In the genomic region with DNA sequence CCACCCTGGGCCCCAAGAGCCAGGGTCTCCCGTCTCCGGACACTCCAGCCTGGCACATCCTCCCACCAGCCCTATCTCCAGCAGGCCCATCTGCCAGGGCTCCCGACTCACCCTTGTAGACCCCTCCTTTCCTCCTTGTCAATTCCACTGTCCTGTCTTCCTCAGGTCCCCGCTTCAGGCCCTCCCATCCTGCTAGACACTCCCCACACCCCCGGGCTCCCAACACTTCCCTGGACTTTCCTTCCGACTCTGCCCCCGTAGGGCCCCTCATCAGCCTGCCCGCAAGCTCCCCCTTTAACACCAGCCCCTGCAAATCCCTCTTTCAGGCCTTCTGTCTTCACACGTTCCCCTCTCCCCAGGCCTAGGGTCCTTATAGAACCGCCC, we compare ENCODE assay signal across 7 cellular contexts. TPM values are rescaled to one million over a fixed set of nuclear protein-coding genes. Genes with fewer than 3 reads are reported as not detected.
DNase-seq lines count a peak whose midpoint lies in the region; ATAC-seq and TF ChIP-seq lines count a peak whose summit lies in the region.
"Had no signal": no experiment of that assay in that cellular context is flagged by ENCODE, and none has a peak within 500 bp of the region (broad histone marks: within the 10 kb centered on the region; RNA-seq: fewer than 3 reads in every experiment).

No MANE protein-coding gene starts in this region.

- peaks cover 0 to 47% (median 0%) of the 10 kb centered on the region in 3 donors for H3K36me3 ChIP-seq in esophagus squamous epithelium
- no peaks in the 10 kb centered on the region for H3K36me3 ChIP-seq in thoracic aorta

- TF ChIP-seq CTCF in esophagus squamous epithelium (IDR thresholded peaks at IDR 0.05) (no peak), thoracic aorta (IDR thresholded peaks at IDR 0.05) (no peak)

- no peak for ATAC-seq in activated T-cell treated with anti-CD3 and anti-CD28 coated beads, Interleukin-2, amount 50 U/mL, for 4 hours
- ATAC-seq in thoracic aorta (ENCODE audit: insufficient number of reproducible peaks, low FRiP score, low read depth): no peak
- ATAC-seq in activated CD4-positive, CD25-positive, alpha-beta regulatory T cell treated with anti-CD3 and anti-CD28 coated beads, Interleukin-2, amount 50 U/mL, for 24 hours: no peak

- no peaks in the 10 kb centered on the region for H3K36me3 Mint-ChIP-seq in activated T-cell treated with anti-CD3 and anti-CD28 coated beads, Interleukin-2, amount 50 U/mL, for 4 hours (ENCODE audit: insufficient read depth)

- peaks cover 7 to 29% (median 12%) of the 10 kb centered on the region in 3 donors for H3K4me1 ChIP-seq in esophagus squamous epithelium
- peaks cover 0 to 8% of the 10 kb centered on the region in 2 donors for H3K4me1 ChIP-seq in thoracic aorta (ENCODE audit: control insufficient read depth in 1 of 2, low read depth in 2 of 2)

- H3K9me3 ChIP-seq in esophagus squamous epithelium (no peaks in the 10 kb centered on the region), thoracic aorta (no peaks in the 10 kb centered on the region)

- peak overlapping the region; percentile 10 to 68 (median 40) for H3K4me3 ChIP-seq in esophagus squamous epithelium
- peak overlapping the region; percentile 84 for H3K4me3 ChIP-seq in thoracic aorta

- peak overlapping the region in 3 of 4 donors; percentile 48 to 61 (median 51) for H3K27ac ChIP-seq in esophagus squamous epithelium
- peak overlapping the region in 1 of 2 donors; percentile 89 for H3K27ac ChIP-seq in thoracic aorta

- WGBS in esophagus squamous epithelium, 2 donors: 38 to 68% methylated on average over 8 to 10 of the region's 10 CpGs

- no peaks in the 10 kb centered on the region for H3K27me3 Mint-ChIP-seq in activated T-cell treated with anti-CD3 and anti-CD28 coated beads, Interleukin-2, amount 50 U/mL, for 4 hours (ENCODE audit: low read depth)

- TF ChIP-seq POLR2A in esophagus squamous epithelium (IDR thresholded peaks at IDR 0.05): no peak

- intact Hi-C loops in esophagus squamous epithelium (cut with DNase I): no loop called here

- H3K4me1 Mint-ChIP-seq in activated T-cell treated with anti-CD3 and anti-CD28 coated beads, Interleukin-2, amount 50 U/mL, for 4 hours (ENCODE audit: low read depth): peaks cover 16% of the 10 kb centered on the region

- no peaks in the 10 kb centered on the region for H3K9me3 Mint-ChIP-seq in activated T-cell treated with anti-CD3 and anti-CD28 coated beads, Interleukin-2, amount 50 U/mL, for 4 hours

- DNase-seq in activated T-cell treated with anti-CD3 and anti-CD28 coated beads, Interleukin-2, amount 50 U/mL, for 4 hours: no peak
- DNase-seq in activated T-cell treated with anti-CD3 and anti-CD28 coated beads, Interleukin-2, amount 50 U/mL, for 48 hours: no peak
- DNase-seq in esophagus squamous epithelium (lab: John Stamatoyannopoulos, UW) (no peak), thoracic aorta (ENCODE audit: low spot score) (no peak), NCI-H748 treated with DMSO at 0.1 percent for 48 hours (lab: John Stamatoyannopoulos, UW) (no peak)
- DNase-seq: SHP77 had no signal

- H3K27me3 ChIP-seq in esophagus squamous epithelium: no peaks in the 10 kb centered on the region
- H3K27me3 ChIP-seq in thoracic aorta (replicated peaks; ENCODE audit: insufficient read depth): no peaks in the 10 kb centered on the region

- peak overlapping the region; percentile 83 for H3K4me3 Mint-ChIP-seq in activated T-cell treated with anti-CD3 and anti-CD28 coated beads, Interleukin-2, amount 50 U/mL, for 4 hours

RNA-seq across cellular contexts. Expression of gene PRAF2, which starts 1.1 kb away (rescaled TPM):
- total RNA-seq in activated T-cell treated with anti-CD3 and anti-CD28 coated beads, Interleukin-2, amount 50 U/mL, for 4 hours: 10 to 100 TPM; 10.5 to 12.7 (median 11.4) TPM
- 1 to 10 TPM; 2.3 to 9.5 (median 5.9) TPM for total RNA-seq in esophagus squamous epithelium
- 10 to 100 TPM; 24.0 to 25.7 TPM for total RNA-seq in thoracic aorta

RNA-seq across cellular contexts. Expression of gene WDR45, which starts 7.0 kb away (rescaled TPM):
- 10 to 100 TPM; 31.0 to 37.9 (median 36.5) TPM for total RNA-seq in activated T-cell treated with anti-CD3 and anti-CD28 coated beads, Interleukin-2, amount 50 U/mL, for 4 hours
- total RNA-seq in esophagus squamous epithelium (10 to 100 TPM; 30.1 to 78.0 (median 37.0) TPM), thoracic aorta (100 to 1,000 TPM in 1 of 2 donors, 10 to 100 TPM in 1; 90.2 to 108 TPM)

RNA-seq across cellular contexts. Expression of gene CCDC120, which starts 13.9 kb away (rescaled TPM):
- total RNA-seq in activated T-cell treated with anti-CD3 and anti-CD28 coated beads, Interleukin-2, amount 50 U/mL, for 4 hours: 1 to 10 TPM; 3.3 to 4.2 (median 4.0) TPM
- total RNA-seq in esophagus squamous epithelium (10 to 100 TPM; 11.7 to 40.3 (median 22.6) TPM), thoracic aorta (1 to 10 TPM; 3.6 to 5.6 TPM)

RNA-seq across cellular contexts. Expression of gene TFE3, which starts 29.5 kb away (rescaled TPM):
- total RNA-seq in activated T-cell treated with anti-CD3 and anti-CD28 coated beads, Interleukin-2, amount 50 U/mL, for 4 hours: 10 to 100 TPM; 22.8 to 28.8 (median 23.4) TPM
- total RNA-seq in esophagus squamous epithelium: 10 to 100 TPM; 24.3 to 48.4 (median 43.1) TPM
- total RNA-seq in thoracic aorta: 100 to 1,000 TPM in 1 of 2 donors, 10 to 100 TPM in 1; 83.8 to 106 TPM

RNA-seq across cellular contexts. Expression of gene GPKOW, which starts 50.8 kb away (rescaled TPM):
- 10 to 100 TPM; 21.2 to 28.4 (median 24.6) TPM for total RNA-seq in activated T-cell treated with anti-CD3 and anti-CD28 coated beads, Interleukin-2, amount 50 U/mL, for 4 hours
- total RNA-seq in esophagus squamous epithelium (10 to 100 TPM; 16.2 to 21.5 (median 19.2) TPM), thoracic aorta (10 to 100 TPM; 22.2 to 23.3 TPM)
